Comparison of ENCODE assay signal across 25 cellular contexts in the genomic region with DNA sequence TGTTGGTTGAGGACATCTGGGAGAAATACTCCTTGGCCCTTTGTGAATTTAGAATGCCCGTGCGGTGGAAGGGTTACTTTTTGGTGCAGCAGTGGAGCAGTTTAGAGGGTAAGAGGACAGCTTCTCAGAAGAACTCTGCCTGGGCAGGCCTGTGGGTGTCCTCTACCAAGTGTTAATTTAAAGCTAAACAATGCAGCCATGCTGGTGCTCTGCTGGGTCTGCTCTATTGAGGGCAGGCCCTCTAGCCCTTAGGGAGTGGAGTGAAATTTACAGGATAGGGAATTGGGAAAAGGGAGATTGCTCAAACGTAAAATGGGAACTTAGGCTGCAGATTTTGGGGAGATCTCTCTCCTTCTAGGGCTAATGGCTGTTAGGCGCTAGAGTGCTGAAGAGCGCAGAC. TPM values are rescaled to one million over a fixed set of nuclear protein-coding genes. Genes with fewer than 3 reads are reported as not detected.
"Had no signal": no experiment of that assay in that cellular context is flagged by ENCODE, and none has a peak within 500 bp of the region (broad histone marks: within the 10 kb centered on the region; RNA-seq: fewer than 3 reads in every experiment).

No MANE protein-coding gene starts in this region.

- H3K27ac ChIP-seq: foreskin keratinocyte, left ventricle myocardium inferior, neutrophil, parathyroid adenoma, suprapubic skin had no signal

- H3K4me1 Mint-ChIP-seq: activated CD4-positive, alpha-beta T cell treated with anti-CD3 and anti-CD28 coated beads, Interleukin-2, amount 10 ng/mL, durations not matched to agents 24 days and 14 days; naive thymus-derived CD4-positive, alpha-beta T cell; T-cell had no signal

- H3K9me3 Mint-ChIP-seq: activated CD4-positive, alpha-beta T cell treated with anti-CD3 and anti-CD28 coated beads, Interleukin-2, amount 10 ng/mL, durations not matched to agents 24 days and 14 days; activated CD8-positive, alpha-beta T cell treated with anti-CD3 and anti-CD28 coated beads for 36 hours; activated naive CD4-positive, alpha-beta T cell treated with anti-CD3 and anti-CD28 coated beads for 36 hours; activated T-cell treated with anti-CD3 and anti-CD28 coated beads, Interleukin-2, amount 50 U/mL, for 4 hours; effector memory CD8-positive, alpha-beta T cell; naive thymus-derived CD4-positive, alpha-beta T cell; T-cell had no signal

- ATAC-seq: activated CD8-positive, alpha-beta T cell treated with anti-CD3 and anti-CD28 coated beads for 36 hours; activated T-cell treated with anti-CD3 and anti-CD28 coated beads, Interleukin-2, amount 50 U/mL, for 4 hours; body of pancreas; effector memory CD8-positive, alpha-beta T cell; foreskin keratinocyte; naive thymus-derived CD4-positive, alpha-beta T cell; sciatic nerve; T-cell had no signal

- H2AFZ ChIP-seq: parathyroid adenoma had no signal

- H3K27ac Mint-ChIP-seq: activated CD4-positive, alpha-beta T cell treated with anti-CD3 and anti-CD28 coated beads, Interleukin-2, amount 10 ng/mL, durations not matched to agents 24 days and 14 days; activated CD8-positive, alpha-beta T cell treated with anti-CD3 and anti-CD28 coated beads for 36 hours; activated naive CD4-positive, alpha-beta T cell treated with anti-CD3 and anti-CD28 coated beads for 36 hours; effector memory CD8-positive, alpha-beta T cell; naive thymus-derived CD4-positive, alpha-beta T cell; T-cell had no signal

- H3K27me3 ChIP-seq: body of pancreas, foreskin keratinocyte, neutrophil, suprapubic skin had no signal

- H3K36me3 Mint-ChIP-seq: naive thymus-derived CD4-positive, alpha-beta T cell had no signal

- H3K36me3 ChIP-seq: left ventricle myocardium inferior, neutrophil, suprapubic skin had no signal

- H3K4me2 ChIP-seq: smooth muscle cell had no signal

- H3K9me3 ChIP-seq: left ventricle myocardium inferior, mucosa of descending colon, neutrophil, suprapubic skin had no signal

- H3K4me3 ChIP-seq: body of pancreas, left ventricle myocardium inferior, mucosa of descending colon, smooth muscle cell, suprapubic skin had no signal

- H3K9ac ChIP-seq: parathyroid adenoma had no signal

- H3K4me1 ChIP-seq: foreskin keratinocyte, left ventricle myocardium inferior, parathyroid adenoma, suprapubic skin had no signal

- DNase-seq: activated CD4-positive, alpha-beta T cell treated with anti-CD3 and anti-CD28 coated beads, Interleukin-2, amount 10 ng/mL, durations not matched to agents 24 days and 14 days; activated CD8-positive, alpha-beta T cell treated with anti-CD3 and anti-CD28 coated beads for 36 hours; activated naive CD4-positive, alpha-beta T cell treated with anti-CD3 and anti-CD28 coated beads for 36 hours; activated T-cell treated with anti-CD3 and anti-CD28 coated beads, Interleukin-2, amount 50 U/mL, for 4 hours; body of pancreas; effector memory CD8-positive, alpha-beta T cell; foreskin keratinocyte; hypothalamus; left ventricle myocardium inferior; mucosa of descending colon; naive thymus-derived CD4-positive, alpha-beta T cell; stimulated activated CD4-positive, alpha-beta T cell treated with anti-CD3 and anti-CD28 coated beads, Interleukin-4, amount 100 ng/mL, for 4 hours; stimulated activated naive CD4-positive, alpha-beta T cell treated with Interleukin-2 at 50 U/mL for 16 hours; T-cell; T-helper 9 cell; trophoblast cell had no signal

- H3K79me2 ChIP-seq: parathyroid adenoma had no signal

- H3K27me3 Mint-ChIP-seq: activated CD8-positive, alpha-beta T cell treated with anti-CD3 and anti-CD28 coated beads for 36 hours had no signal

- H3K4me3 Mint-ChIP-seq: activated CD4-positive, alpha-beta T cell treated with anti-CD3 and anti-CD28 coated beads, Interleukin-2, amount 10 ng/mL, durations not matched to agents 24 days and 14 days; activated CD8-positive, alpha-beta T cell treated with anti-CD3 and anti-CD28 coated beads for 36 hours; activated naive CD4-positive, alpha-beta T cell treated with anti-CD3 and anti-CD28 coated beads for 36 hours; activated T-cell treated with anti-CD3 and anti-CD28 coated beads, Interleukin-2, amount 50 U/mL, for 4 hours; effector memory CD8-positive, alpha-beta T cell; naive thymus-derived CD4-positive, alpha-beta T cell; T-cell had no signal

RNA-seq across cellular contexts. Expression of a gene that starts 22.1 kb away (rescaled TPM):
- total RNA-seq: activated CD4-positive, alpha-beta T cell treated with anti-CD3 and anti-CD28 coated beads, Interleukin-2, amount 10 ng/mL, durations not matched to agents 24 days and 14 days; activated naive CD4-positive, alpha-beta T cell treated with anti-CD3 and anti-CD28 coated beads for 36 hours; dermis microvascular lymphatic vessel endothelial cell; foreskin keratinocyte had no signal

RNA-seq across cellular contexts. Expression of a gene that starts 55.0 kb away (rescaled TPM):
- total RNA-seq: activated CD4-positive, alpha-beta T cell treated with anti-CD3 and anti-CD28 coated beads, Interleukin-2, amount 10 ng/mL, durations not matched to agents 24 days and 14 days; activated CD8-positive, alpha-beta T cell treated with anti-CD3 and anti-CD28 coated beads for 36 hours; activated T-cell treated with anti-CD3 and anti-CD28 coated beads, Interleukin-2, amount 50 U/mL, for 4 hours; body of pancreas; cardiac septum; dermis microvascular lymphatic vessel endothelial cell; fibroblast of lung; foreskin keratinocyte; kidney epithelial cell; left ventricle myocardium inferior; mucosa of descending colon; sciatic nerve; smooth muscle cell; suprapubic skin had no signal
